In genomic region chrY:12309212-12309611, GRCh38 we compare ENCODE assay signal across 14 cellular contexts.
A peak's percentile ranks its signal among the peaks of the same experiment; 100 is the strongest.
DNase-seq lines count a peak whose midpoint lies in the region; ATAC-seq and TF ChIP-seq lines count a peak whose summit lies in the region.
"Had no signal": no experiment of that assay in that cellular context is flagged by ENCODE, and none has a peak within 500 bp of the region (broad histone marks: within the 10 kb centered on the region; RNA-seq: fewer than 3 reads in every experiment).

No MANE protein-coding gene starts in this region.

- H3K9ac ChIP-seq in mesenchymal stem cell (ENCODE audit: low read length) = no peak overlapping the region

- DNase-seq in NCI-H2196 (lab: John Stamatoyannopoulos, UW; ENCODE audit: unreplicated experiment) (peak; percentile 1), NCI-H2196 treated with DMSO at 0.1 percent for 48 hours (lab: John Stamatoyannopoulos, UW; ENCODE audit: unreplicated experiment) (no peak), GM20000 (ENCODE audit: low spot score) (peak; percentile 19), mucosa of descending colon (peak in 2 of 3 donors; percentile 23 to 75), NCI-H2029 treated with DMSO at 0.1 percent for 48 hours (lab: John Stamatoyannopoulos, UW) (no peak), mesenchymal stem cell (no peak), brain microvascular endothelial cell (no peak)
- DNase-seq in activated CD4-positive, alpha-beta T cell treated with anti-CD3 and anti-CD28 coated beads, Interleukin-2, amount 10 ng/mL, durations not matched to agents 7 days and 5 days = peak; percentile 16
- DNase-seq: DMS79; left cardiac atrium; stimulated activated naive B cell treated with anti-CD40 and anti-IgM and Interleukin-4, amounts not matched to agents 10 μg/mL and 1 μg/mL and 100 μg/mL, for 72 hours had no signal

- intact Hi-C loops in mucosa of descending colon (cut with DNase I, micrococcal nuclease) = no loop called here

- H3K27ac ChIP-seq in mesenchymal stem cell (ENCODE audit: low read length, poor library complexity, severe bottlenecking) (no peak overlapping the region), brain microvascular endothelial cell (no peak overlapping the region)
- H3K27ac ChIP-seq: coronary artery had no signal

- no peak overlapping the region for H2BK15ac ChIP-seq in mesenchymal stem cell (ENCODE audit: low read depth, poor library complexity, severe bottlenecking)

- H3K4me2 ChIP-seq in mesenchymal stem cell (ENCODE audit: low read length, poor library complexity, severe bottlenecking) = no peak overlapping the region

- no peak for ATAC-seq in mucosa of descending colon
- ATAC-seq: activated naive CD4-positive, alpha-beta T cell treated with anti-CD3 and anti-CD28 coated beads, Interleukin-2, amount 50 U/mL, for 72 hours; left cardiac atrium; Right ventricle myocardium inferior; stimulated activated naive B cell treated with anti-CD40 and anti-IgM and Interleukin-4, amounts not matched to agents 10 μg/mL and 1 μg/mL and 100 μg/mL, for 72 hours had no signal

- H3K23ac ChIP-seq in mesenchymal stem cell (ENCODE audit: low read length in 2 of 2) = no peak overlapping the region

- H2AFZ ChIP-seq in mesenchymal stem cell (ENCODE audit: low read depth, low read length) = no peak overlapping the region

- H3K27ac Mint-ChIP-seq in activated CD4-positive, alpha-beta T cell treated with anti-CD3 and anti-CD28 coated beads, Interleukin-2, amount 10 ng/mL, durations not matched to agents 7 days and 5 days = no peak overlapping the region
- H3K27ac Mint-ChIP-seq: activated naive CD4-positive, alpha-beta T cell treated with anti-CD3 and anti-CD28 coated beads, Interleukin-2, amount 50 U/mL, for 72 hours; stimulated activated naive B cell treated with anti-CD40 and anti-IgM and Interleukin-4, amounts not matched to agents 10 μg/mL and 1 μg/mL and 100 μg/mL, for 72 hours had no signal

- H3K4me1 Mint-ChIP-seq in activated CD4-positive, alpha-beta T cell treated with anti-CD3 and anti-CD28 coated beads, Interleukin-2, amount 10 ng/mL, durations not matched to agents 7 days and 5 days = no peaks in the 10 kb centered on the region
- H3K4me1 Mint-ChIP-seq: stimulated activated naive B cell treated with anti-CD40 and anti-IgM and Interleukin-4, amounts not matched to agents 10 μg/mL and 1 μg/mL and 100 μg/mL, for 72 hours had no signal

- H3K27me3 Mint-ChIP-seq in activated CD4-positive, alpha-beta T cell treated with anti-CD3 and anti-CD28 coated beads, Interleukin-2, amount 10 ng/mL, durations not matched to agents 7 days and 5 days = no peaks in the 10 kb centered on the region

- H3K4me3 Mint-ChIP-seq in activated CD4-positive, alpha-beta T cell treated with anti-CD3 and anti-CD28 coated beads, Interleukin-2, amount 10 ng/mL, durations not matched to agents 7 days and 5 days = no peak overlapping the region
- H3K4me3 Mint-ChIP-seq: stimulated activated naive B cell treated with anti-CD40 and anti-IgM and Interleukin-4, amounts not matched to agents 10 μg/mL and 1 μg/mL and 100 μg/mL, for 72 hours had no signal

- POLR2A ChIA-PET in activated CD4-positive, alpha-beta T cell treated with anti-CD3 and anti-CD28 coated beads, Interleukin-2, amount 10 ng/mL, durations not matched to agents 7 days and 5 days (lab: Charles Lee) = no interaction called here

- H3K4me3 ChIP-seq in mucosa of descending colon = no peak overlapping the region
- H3K4me3 ChIP-seq in mesenchymal stem cell (ENCODE audit: insufficient read depth in 1 of 2, low read depth in 1 of 2, low read length in 2 of 2) = no peak overlapping the region
- H3K4me3 ChIP-seq in brain microvascular endothelial cell (ENCODE audit: low read depth, low read length) = no peak overlapping the region
- H3K4me3 ChIP-seq: coronary artery had no signal

- H3K18ac ChIP-seq in mesenchymal stem cell (ENCODE audit: low read depth in 1 of 2, low read length in 2 of 2) = no peak overlapping the region

- H4K91ac ChIP-seq in mesenchymal stem cell (ENCODE audit: low read length) = no peak overlapping the region

- no peaks in the 10 kb centered on the region for H3K9me3 Mint-ChIP-seq in activated CD4-positive, alpha-beta T cell treated with anti-CD3 and anti-CD28 coated beads, Interleukin-2, amount 10 ng/mL, durations not matched to agents 7 days and 5 days

- no peak overlapping the region for H3K14ac ChIP-seq in mesenchymal stem cell (ENCODE audit: low read length in 2 of 2)

- no peaks in the 10 kb centered on the region for H3K79me1 ChIP-seq in mesenchymal stem cell (replicated peaks; ENCODE audit: low read length, poor library complexity, severe bottlenecking)

- no peak overlapping the region for H2AK5ac ChIP-seq in mesenchymal stem cell (ENCODE audit: low read length, severe bottlenecking)

- H3K4ac ChIP-seq in mesenchymal stem cell (ENCODE audit: low read depth in 1 of 2, low read length in 2 of 2) = no peak overlapping the region

- no peaks in the 10 kb centered on the region for H3K27me3 ChIP-seq in mesenchymal stem cell (ENCODE audit: control insufficient read depth in 1 of 2, insufficient read depth in 1 of 2, low read length in 2 of 2)
- H3K27me3 ChIP-seq in brain microvascular endothelial cell (replicated peaks) = no peaks in the 10 kb centered on the region

- 63% methylated on average over 6 of the region's 10 CpGs for WGBS in mesenchymal stem cell

- TF ChIP-seq CTCF in GM20000 (IDR thresholded peaks at IDR 0.05; ENCODE audit: extremely low read depth, missing control alignments) (peak; percentile 47), mucosa of descending colon (IDR thresholded peaks at IDR 0.05) (no peak), brain microvascular endothelial cell (IDR thresholded peaks at IDR 0.05; ENCODE audit: low read depth, low read length, missing control alignments) (no peak)

- H2BK120ac ChIP-seq in mesenchymal stem cell (ENCODE audit: low read depth, low read length) = no peak overlapping the region

- H3K9me3 ChIP-seq in mucosa of descending colon (no peaks in the 10 kb centered on the region), mesenchymal stem cell (ENCODE audit: control insufficient read depth, low read length) (no peaks in the 10 kb centered on the region)

- in situ Hi-C loops in brain microvascular endothelial cell (cut with HindIII; ENCODE audit: low pct_ligation_motif_present, low sequenced_read_pairs) = no loop called here

- H3K36me3 Mint-ChIP-seq in activated CD4-positive, alpha-beta T cell treated with anti-CD3 and anti-CD28 coated beads, Interleukin-2, amount 10 ng/mL, durations not matched to agents 7 days and 5 days (ENCODE audit: low read depth) = no peaks in the 10 kb centered on the region
- H3K36me3 Mint-ChIP-seq: stimulated activated naive B cell treated with anti-CD40 and anti-IgM and Interleukin-4, amounts not matched to agents 10 μg/mL and 1 μg/mL and 100 μg/mL, for 72 hours had no signal

- H2BK12ac ChIP-seq in mesenchymal stem cell (ENCODE audit: low read length in 2 of 2) = no peak overlapping the region

- H3K36me3 ChIP-seq in mucosa of descending colon (ENCODE audit: low read depth) (no peaks in the 10 kb centered on the region), mesenchymal stem cell (ENCODE audit: control insufficient read depth in 1 of 2, insufficient read depth in 2 of 2, low read depth in 1 of 2, low read length in 2 of 2) (no peaks in the 10 kb centered on the region), brain microvascular endothelial cell (replicated peaks) (no peaks in the 10 kb centered on the region)

- no peak overlapping the region for H2BK5ac ChIP-seq in mesenchymal stem cell (ENCODE audit: low read depth, low read length, poor library complexity, severe bottlenecking)

- no peak overlapping the region for H4K8ac ChIP-seq in mesenchymal stem cell (ENCODE audit: low read length)

- CTCF ChIA-PET in activated CD4-positive, alpha-beta T cell treated with anti-CD3 and anti-CD28 coated beads, Interleukin-2, amount 10 ng/mL, durations not matched to agents 7 days and 5 days (lab: Charles Lee) = no interaction called here

- no peaks in the 10 kb centered on the region for H3K4me1 ChIP-seq in mucosa of descending colon (ENCODE audit: low read depth)
- H3K4me1 ChIP-seq in mesenchymal stem cell (ENCODE audit: control insufficient read depth, insufficient read depth, low read depth, low read length) = no peaks in the 10 kb centered on the region

Comparison
In these comparisons a context has a peak if more than half of its experiments do, and no peak if none do; other contexts are left out.
1. DNase-seq: peak in NCI-H2196 (single experiment), GM20000 (single experiment), activated CD4-positive, alpha-beta T cell treated with anti-CD3 and anti-CD28 coated beads, Interleukin-2, amount 10 ng/mL, durations not matched to agents 7 days and 5 days (single experiment) and mucosa of descending colon (2 of 3); none in NCI-H2196 treated with DMSO at 0.1 percent for 48 hours (single experiment), NCI-H2029 treated with DMSO at 0.1 percent for 48 hours (single experiment), mesenchymal stem cell (single experiment) and brain microvascular endothelial cell (single experiment).